Comparison of ENCODE assay signal across 19 cellular contexts in genomic region chr9:69170231-69170630, GRCh38.
"Had no signal": no experiment of that assay in that cellular context is flagged by ENCODE, and none has a peak within 500 bp of the region (broad histone marks: within the 10 kb centered on the region; RNA-seq: fewer than 3 reads in every experiment).

No MANE protein-coding gene starts in this region.

- H3K9me3 ChIP-seq: colonic mucosa, ovary, thyroid gland had no signal

- H3K27me3 ChIP-seq: colonic mucosa, ovary, thyroid gland had no signal

- DNase-seq: activated CD4-positive, alpha-beta memory T cell treated with anti-CD3 and anti-CD28 coated beads for 36 hours; activated CD4-positive, alpha-beta T cell treated with anti-CD3 and anti-CD28 coated beads for 36 hours; activated CD8-positive, alpha-beta memory T cell treated with anti-CD3 and anti-CD28 coated beads, Interleukin-2, amount 10 ng/mL, durations not matched to agents 7 days and 5 days; activated naive CD4-positive, alpha-beta T cell treated with anti-CD3 and anti-CD28 coated beads, Interleukin-2, amount 50 U/mL, for 16 hours; activated T-cell treated with anti-CD3 and anti-CD28 coated beads, Interleukin-2, amount 50 U/mL, for 1 hour; caudate nucleus; colonic mucosa; foreskin fibroblast; head of caudate nucleus; left colon; midbrain; ovary; stimulated activated CD4-positive, alpha-beta T cell treated with anti-CD3 and anti-CD28 coated beads, Interleukin-2, amount 100 ng/mL, for 48 hours; stimulated activated naive B cell treated with anti-CD40 and anti-IgM and Interleukin-4, amounts not matched to agents 10 μg/mL and 1 μg/mL and 100 μg/mL, for 72 hours; T-cell; T-helper 9 cell; thyroid gland; WERI-Rb-1 had no signal

- ATAC-seq: activated CD4-positive, alpha-beta T cell treated with anti-CD3 and anti-CD28 coated beads for 36 hours; activated CD8-positive, alpha-beta memory T cell treated with anti-CD3 and anti-CD28 coated beads, Interleukin-2, amount 10 ng/mL, durations not matched to agents 7 days and 5 days; left colon; stimulated activated naive B cell treated with anti-CD40 and anti-IgM and Interleukin-4, amounts not matched to agents 10 μg/mL and 1 μg/mL and 100 μg/mL, for 72 hours; T-cell had no signal

- H3K36me3 Mint-ChIP-seq: activated CD4-positive, alpha-beta memory T cell treated with anti-CD3 and anti-CD28 coated beads for 36 hours; activated CD8-positive, alpha-beta memory T cell treated with anti-CD3 and anti-CD28 coated beads, Interleukin-2, amount 10 ng/mL, durations not matched to agents 7 days and 5 days; stimulated activated naive B cell treated with anti-CD40 and anti-IgM and Interleukin-4, amounts not matched to agents 10 μg/mL and 1 μg/mL and 100 μg/mL, for 72 hours; T-cell had no signal

- H3K9me3 Mint-ChIP-seq: activated CD4-positive, alpha-beta memory T cell treated with anti-CD3 and anti-CD28 coated beads for 36 hours; stimulated activated naive B cell treated with anti-CD40 and anti-IgM and Interleukin-4, amounts not matched to agents 10 μg/mL and 1 μg/mL and 100 μg/mL, for 72 hours; T-cell had no signal

- H3K36me3 ChIP-seq: ovary, thyroid gland, WERI-Rb-1 had no signal

- H3K4me3 Mint-ChIP-seq: activated CD4-positive, alpha-beta memory T cell treated with anti-CD3 and anti-CD28 coated beads for 36 hours; activated CD4-positive, alpha-beta T cell treated with anti-CD3 and anti-CD28 coated beads for 36 hours; activated CD8-positive, alpha-beta memory T cell treated with anti-CD3 and anti-CD28 coated beads, Interleukin-2, amount 10 ng/mL, durations not matched to agents 7 days and 5 days; stimulated activated naive B cell treated with anti-CD40 and anti-IgM and Interleukin-4, amounts not matched to agents 10 μg/mL and 1 μg/mL and 100 μg/mL, for 72 hours had no signal

- H3K27ac Mint-ChIP-seq: activated CD4-positive, alpha-beta memory T cell treated with anti-CD3 and anti-CD28 coated beads for 36 hours; activated CD4-positive, alpha-beta T cell treated with anti-CD3 and anti-CD28 coated beads for 36 hours; activated CD8-positive, alpha-beta memory T cell treated with anti-CD3 and anti-CD28 coated beads, Interleukin-2, amount 10 ng/mL, durations not matched to agents 7 days and 5 days; stimulated activated naive B cell treated with anti-CD40 and anti-IgM and Interleukin-4, amounts not matched to agents 10 μg/mL and 1 μg/mL and 100 μg/mL, for 72 hours; T-cell had no signal

- H3K4me3 ChIP-seq: colonic mucosa, lung, ovary, thyroid gland had no signal

- H3K27ac ChIP-seq: colonic mucosa, ovary, WERI-Rb-1 had no signal

- H3K4me1 ChIP-seq: colonic mucosa had no signal
